In genomic region chr5:40428129-40428528, GRCh38 we compare ENCODE assay signal across 13 cellular contexts.
DNase-seq lines count a peak whose midpoint lies in the region; ATAC-seq and TF ChIP-seq lines count a peak whose summit lies in the region.
"Had no signal": no experiment of that assay in that cellular context is flagged by ENCODE, and none has a peak within 500 bp of the region (broad histone marks: within the 10 kb centered on the region; RNA-seq: fewer than 3 reads in every experiment).

No MANE protein-coding gene starts in this region.

- no peak overlapping the region for H3K56ac ChIP-seq in mesendoderm (ENCODE audit: low read length)

- H3K4me3 Mint-ChIP-seq in T-helper 2 cell treated with Interferon-gamma antibody and Interleukin-4, amounts not matched to agents 5 μg/mL and 100 μg/mL, for 36 hours, result no peak overlapping the region
- H3K4me3 Mint-ChIP-seq: IgD-negative memory B cell had no signal

- H3K27ac ChIP-seq in hepatocyte, result no peak overlapping the region
- H3K27ac ChIP-seq in mesendoderm (ENCODE audit: low read depth, low read length), result no peak overlapping the region
- H3K27ac ChIP-seq in effector memory CD4-positive, alpha-beta T cell (ENCODE audit: insufficient read depth, low read length, poor library complexity, severe bottlenecking), result no peak overlapping the region
- H3K27ac ChIP-seq: sigmoid colon, transverse colon had no signal

- no peak overlapping the region for H2AFZ ChIP-seq in hepatocyte

- WGBS in hepatocyte (ENCODE audit: low lambda C conversion rate, missing lambda C conversion rate), result 74% methylated on average over 1 of the region's 1 CpG
- no CpG with 5 or more reads among the region's 1 CpG for WGBS in mesendoderm (ENCODE audit: extremely low coverage, insufficient coverage, low lambda C conversion rate)

- no peaks in the 10 kb centered on the region for H4K20me1 ChIP-seq in hepatocyte (ENCODE audit: insufficient read depth, poor library complexity, severe bottlenecking)

- H3K18ac ChIP-seq in mesendoderm (ENCODE audit: low read length), result no peak overlapping the region

- no peak overlapping the region for H3K4ac ChIP-seq in mesendoderm (ENCODE audit: low read depth, low read length)

- no peak overlapping the region for H2BK120ac ChIP-seq in mesendoderm (ENCODE audit: low read depth, low read length)

- no peaks in the 10 kb centered on the region for H3K9me2 ChIP-seq in hepatocyte (replicated peaks; ENCODE audit: insufficient read depth)

- no peak overlapping the region for H3K23ac ChIP-seq in mesendoderm (ENCODE audit: low read length)

- ATAC-seq in HG02571 (IDR thresholded peaks at IDR 0.05; ENCODE audit: unreplicated experiment) (peak; percentile 61), left ventricle myocardium superior (peak; percentile 72)
- ATAC-seq: SK-N-SH treated with all-trans-retinoic acid at 6 μM for 48 hours had no signal

- H3K27me3 ChIP-seq in hepatocyte (no peaks in the 10 kb centered on the region), mesendoderm (ENCODE audit: insufficient read depth, low read length, poor library complexity) (no peaks in the 10 kb centered on the region)
- no peaks in the 10 kb centered on the region for H3K27me3 ChIP-seq in effector memory CD4-positive, alpha-beta T cell (replicated peaks; ENCODE audit: control insufficient read depth, insufficient read depth, low read length, poor library complexity, severe bottlenecking)
- H3K27me3 ChIP-seq: sigmoid colon, transverse colon had no signal

- H4K8ac ChIP-seq in mesendoderm (ENCODE audit: low read depth, low read length), result no peak overlapping the region

- no peak overlapping the region for H3K4me3 ChIP-seq in hepatocyte
- no peak overlapping the region for H3K4me3 ChIP-seq in mesendoderm (ENCODE audit: low read length)
- H3K4me3 ChIP-seq in effector memory CD4-positive, alpha-beta T cell (ENCODE audit: insufficient read depth, low read depth, low read length, poor library complexity, severe bottlenecking), result no peak overlapping the region
- H3K4me3 ChIP-seq: sigmoid colon, transverse colon had no signal

- no peak overlapping the region for H2BK15ac ChIP-seq in mesendoderm (replicated peaks; ENCODE audit: low read depth)

- H3K79me1 ChIP-seq in mesendoderm (ENCODE audit: low read length), result no peaks in the 10 kb centered on the region

- H3K79me2 ChIP-seq in hepatocyte, result no peaks in the 10 kb centered on the region
- no peaks in the 10 kb centered on the region for H3K79me2 ChIP-seq in mesendoderm (ENCODE audit: control insufficient read depth, insufficient read depth, low read length)

- H3K27ac Mint-ChIP-seq in T-helper 2 cell treated with Interferon-gamma antibody and Interleukin-4, amounts not matched to agents 5 μg/mL and 100 μg/mL, for 36 hours, result peak overlapping the region; percentile 90
- H3K27ac Mint-ChIP-seq: IgD-negative memory B cell had no signal

- H3K4me1 ChIP-seq in hepatocyte (ENCODE audit: insufficient read depth), result no peaks in the 10 kb centered on the region
- peaks cover 2% of the 10 kb centered on the region for H3K4me1 ChIP-seq in mesendoderm (ENCODE audit: control insufficient read depth, low read depth, low read length)
- H3K4me1 ChIP-seq in effector memory CD4-positive, alpha-beta T cell (ENCODE audit: control insufficient read depth, insufficient read depth, low read length, poor library complexity, severe bottlenecking), result peaks cover 15% of the 10 kb centered on the region
- H3K4me1 ChIP-seq: Caco-2, sigmoid colon had no signal

- no peak overlapping the region for H2AK5ac ChIP-seq in mesendoderm (ENCODE audit: low read length)

- peaks cover 26% of the 10 kb centered on the region for H3K36me3 Mint-ChIP-seq in T-helper 2 cell treated with Interferon-gamma antibody and Interleukin-4, amounts not matched to agents 5 μg/mL and 100 μg/mL, for 36 hours (ENCODE audit: low read depth)

- no peak overlapping the region for H3K9ac ChIP-seq in mesendoderm (ENCODE audit: low read length)

- H3K27me3 Mint-ChIP-seq in T-helper 2 cell treated with Interferon-gamma antibody and Interleukin-4, amounts not matched to agents 5 μg/mL and 100 μg/mL, for 36 hours (ENCODE audit: low read depth), result no peaks in the 10 kb centered on the region

- peaks cover 33% of the 10 kb centered on the region for H3K9me3 Mint-ChIP-seq in T-helper 2 cell treated with Interferon-gamma antibody and Interleukin-4, amounts not matched to agents 5 μg/mL and 100 μg/mL, for 36 hours

- no peak for TF ChIP-seq CTCF in hepatocyte (IDR thresholded peaks at IDR 0.05; ENCODE audit: poor library complexity)
- TF ChIP-seq CTCF in GM13976 (IDR thresholded peaks at IDR 0.05; ENCODE audit: borderline replicate concordance, control extremely low read depth, extremely low read depth, insufficient read depth, missing control alignments), result no peak

- DNase-seq in AG08396 (ENCODE audit: low spot score) (peak; percentile 65), left ventricle myocardium superior (peak; percentile 39), hepatocyte (ENCODE audit: low spot score) (no peak), mesendoderm (no peak), GM13976 (ENCODE audit: low spot score) (no peak)
- DNase-seq in T-helper 2 cell treated with Interferon-gamma antibody and Interleukin-4, amounts not matched to agents 5 μg/mL and 100 μg/mL, for 36 hours (ENCODE audit: low spot score), result no peak
- DNase-seq in effector memory CD4-positive, alpha-beta T cell, result no peak
- DNase-seq: Caco-2, sigmoid colon, transverse colon had no signal

- H4K5ac ChIP-seq in mesendoderm (ENCODE audit: low read length), result no peak overlapping the region

- H3K4me1 Mint-ChIP-seq in T-helper 2 cell treated with Interferon-gamma antibody and Interleukin-4, amounts not matched to agents 5 μg/mL and 100 μg/mL, for 36 hours (ENCODE audit: low read depth), result peaks cover 45% of the 10 kb centered on the region

- H3K9me3 ChIP-seq in hepatocyte (ENCODE audit: low read depth), result no peaks in the 10 kb centered on the region
- H3K9me3 ChIP-seq in effector memory CD4-positive, alpha-beta T cell (ENCODE audit: control insufficient read depth, low read length), result no peaks in the 10 kb centered on the region
- H3K9me3 ChIP-seq: Caco-2, sigmoid colon, transverse colon had no signal

- no peak overlapping the region for H2BK5ac ChIP-seq in mesendoderm (ENCODE audit: low read length)

- intact Hi-C loops in left ventricle myocardium superior (cut with micrococcal nuclease), result no loop called here

- no peak overlapping the region for H3K4me2 ChIP-seq in hepatocyte
- H3K4me2 ChIP-seq in mesendoderm (ENCODE audit: low read length), result no peak overlapping the region

- in situ Hi-C loops in GM13976 (cut with MboI; ENCODE audit: low sequenced_read_pairs, unreplicated experiment), result no loop called here

- H3K36me3 ChIP-seq in hepatocyte (replicated peaks; ENCODE audit: insufficient read depth, low read depth), result no peaks in the 10 kb centered on the region
- no peaks in the 10 kb centered on the region for H3K36me3 ChIP-seq in mesendoderm (ENCODE audit: control insufficient read depth, insufficient read depth, low read length)
- no peaks in the 10 kb centered on the region for H3K36me3 ChIP-seq in effector memory CD4-positive, alpha-beta T cell (ENCODE audit: control insufficient read depth, insufficient read depth, low read length)
- H3K36me3 ChIP-seq: sigmoid colon, transverse colon had no signal

Comparison
In these comparisons a context has a peak if more than half of its experiments do, and no peak if none do; other contexts are left out.
1. DNase-seq: peak in AG08396 (single experiment) and left ventricle myocardium superior (single experiment); none in T-helper 2 cell treated with Interferon-gamma antibody and Interleukin-4, amounts not matched to agents 5 μg/mL and 100 μg/mL, for 36 hours (single experiment), hepatocyte (single experiment), mesendoderm (single experiment), GM13976 (single experiment) and effector memory CD4-positive, alpha-beta T cell (0 of 3).